Comparison of ENCODE assay signal across 8 cellular contexts in genomic region chr14:61837336-61838229, GRCh38. TPM values are rescaled to one million over a fixed set of nuclear protein-coding genes. Genes with fewer than 3 reads are reported as not detected.
DNase-seq lines count a peak whose midpoint lies in the region; ATAC-seq and TF ChIP-seq lines count a peak whose summit lies in the region.

No MANE protein-coding gene starts in this region.

- H3K9me2 ChIP-seq in HCT116 (ENCODE audit: insufficient read depth), result no peaks in the 10 kb centered on the region

- TF ChIP-seq POLR2A in HCT116 (IDR thresholded peaks at IDR 0.05; ENCODE audit: borderline replicate concordance, extremely low read depth, insufficient read depth, insufficient read length), result no peak

- intact Hi-C loops in HCT116 (cut with micrococcal nuclease), result loop anchor here (1.0 to 10.0 kb wide), 7 partner anchors 85 to 573 kb away; no protein-coding TSS in a partner anchor

- H3K4me1 Mint-ChIP-seq in activated naive CD8-positive, alpha-beta T cell treated with anti-CD3 and anti-CD28 coated beads for 36 hours, result peaks cover 11% of the 10 kb centered on the region

- H3K36me3 ChIP-seq in HCT116 (ENCODE audit: control insufficient read depth in 1 of 2, insufficient read depth in 2 of 2, low read length in 2 of 2) (no peaks in the 10 kb centered on the region), cardiac muscle cell (no peaks in the 10 kb centered on the region)

- no peaks in the 10 kb centered on the region for H4K20me1 ChIP-seq in HCT116 (ENCODE audit: insufficient read depth)

- no peaks in the 10 kb centered on the region for H3K36me3 Mint-ChIP-seq in activated naive CD8-positive, alpha-beta T cell treated with anti-CD3 and anti-CD28 coated beads for 36 hours

- H3K4me1 ChIP-seq in HCT116 (ENCODE audit: control insufficient read depth in 1 of 2, insufficient read depth in 2 of 2, low read length in 2 of 2) (no peaks in the 10 kb centered on the region), cardiac muscle cell (ENCODE audit: low read depth) (peaks cover 9% of the 10 kb centered on the region)

- H3K4me2 ChIP-seq in HCT116 (ENCODE audit: low read length), result no peak overlapping the region

- H2AFZ ChIP-seq in HCT116 (ENCODE audit: low read depth, low read length, poor library complexity, severe bottlenecking), result peak overlapping the region; percentile 85

- H3K27ac Mint-ChIP-seq in activated naive CD8-positive, alpha-beta T cell treated with anti-CD3 and anti-CD28 coated beads for 36 hours, result no peak overlapping the region

- CTCF ChIA-PET in HCT116 (lab: Charles Lee), result interaction anchor here (0.6 to 2.7 kb wide), 32 partner anchors 10 to 577 kb away, joined by 3 to 19 read pairs (median 4); partner anchors contain the start of gene SNAPC1

- TF ChIP-seq RAD21 in HCT116 (IDR thresholded peaks at IDR 0.05; ENCODE audit: low read depth), result peak; percentile 95

- H3K27me3 Mint-ChIP-seq in activated naive CD8-positive, alpha-beta T cell treated with anti-CD3 and anti-CD28 coated beads for 36 hours, result peaks cover 3% of the 10 kb centered on the region

- ATAC-seq in HCT116 (peak; percentile 98), GM21447 (IDR thresholded peaks at IDR 0.05; ENCODE audit: unreplicated experiment) (no peak)

- H3K27ac ChIP-seq in HCT116 (ENCODE audit: low read depth, low read length), result no peak overlapping the region
- H3K27ac ChIP-seq in cardiac muscle cell, result no peak overlapping the region

- no peaks in the 10 kb centered on the region for H3K9me3 ChIP-seq in HCT116 (ENCODE audit: control insufficient read depth in 1 of 2, insufficient read depth in 1 of 2, low read depth in 1 of 2, low read length in 2 of 2)
- H3K9me3 ChIP-seq in cardiac muscle cell (ENCODE audit: low read depth), result no peaks in the 10 kb centered on the region

- peaks cover 1% of the 10 kb centered on the region for H3K9me3 Mint-ChIP-seq in activated naive CD8-positive, alpha-beta T cell treated with anti-CD3 and anti-CD28 coated beads for 36 hours

- peak; percentile 78 to 96 (median 84); a peak in 5 of 6 replicates for TF ChIP-seq CTCF in HCT116 (IDR thresholded peaks at IDR 0.05 in 2 of 3, conservative IDR thresholded peaks at IDR 0.05 in 1 of 3; ENCODE audit: borderline replicate concordance in 1 of 3, insufficient read depth in 1 of 3, low read depth in 2 of 3, low read length in 2 of 3)
- TF ChIP-seq CTCF in cardiac muscle cell (IDR thresholded peaks at IDR 0.05; ENCODE audit: low read depth, low read length), result peak; percentile 88

- no peaks in the 10 kb centered on the region for H3K79me2 ChIP-seq in HCT116 (ENCODE audit: insufficient read depth, low read length)

- H3K27me3 ChIP-seq in HCT116 (ENCODE audit: insufficient read depth, low read length), result no peaks in the 10 kb centered on the region
- H3K27me3 ChIP-seq in cardiac muscle cell, result no peaks in the 10 kb centered on the region

- RAD21 ChIA-PET in HCT116 (lab: Charles Lee; ENCODE audit: low non-redundant PET in 1 of 2, low total read pairs in 2 of 2, uncharacterized antibody in 2 of 2, unreplicated experiment in 2 of 2), result interaction anchor here (0.5 to 1.3 kb wide), 8 partner anchors 24 to 1469 kb away, joined by 3 to 6 read pairs (median 4); partner anchors contain the start of gene SNAPC1 (in 1 of the 2)

- DNase-seq in GM03348 (ENCODE audit: low spot score), result peak; percentile 87
- DNase-seq in HCT116 (ENCODE audit: low read depth, low spot score), result peak; percentile 80
- peak; percentile 44 for DNase-seq in NCI-H1048 (lab: John Stamatoyannopoulos, UW)
- peak; percentile 39 for DNase-seq in SKM-1 treated with dmso at 0.1 percent for 144 hours (lab: John Stamatoyannopoulos, UW; ENCODE audit: unreplicated experiment)
- peak; percentile 69 for DNase-seq in activated naive CD8-positive, alpha-beta T cell treated with anti-CD3 and anti-CD28 coated beads for 36 hours
- DNase-seq in cardiac muscle cell (ENCODE audit: low read depth in 1 of 2, low spot score in 1 of 2), result peak; percentile 88
- peak; percentile 79 for DNase-seq in putamen (ENCODE audit: low spot score)

- H3K4me3 Mint-ChIP-seq in activated naive CD8-positive, alpha-beta T cell treated with anti-CD3 and anti-CD28 coated beads for 36 hours, result no peak overlapping the region

- no peak overlapping the region for H3K9ac ChIP-seq in HCT116 (ENCODE audit: low read length)

- H3K4me3 ChIP-seq in HCT116 (replicated peaks in 1 of 2; ENCODE audit: low read depth in 1 of 2, low read length in 2 of 2) (no peak overlapping the region), cardiac muscle cell (no peak overlapping the region)

- BruUV-seq in HCT116 (replicated peaks; lab: Mats Ljungman, UMichigan), result no TSS peak

- POLR2A ChIA-PET in HCT116 (lab: Charles Lee), result interaction anchor here (1.0 to 1.3 kb wide), 2 partner anchors 275 to 312 kb away, joined by 3 read pairs; no protein-coding TSS in a partner anchor

TF ChIP-seq in HCT116, 20 proteins besides CTCF, POLR2A, EP300 and RAD21:
- TF ChIP-seq SRF (IDR thresholded peaks at IDR 0.05; ENCODE audit: low read depth) (no peak), ZNF274 (IDR thresholded peaks at IDR 0.05; ENCODE audit: low read depth, low read length) (no peak), SP1 (IDR thresholded peaks at IDR 0.05; ENCODE audit: low read depth) (no peak), MAX (IDR thresholded peaks at IDR 0.05) (no peak), SIN3A (IDR thresholded peaks at IDR 0.05; ENCODE audit: low read depth) (no peak), EGR1 (IDR thresholded peaks at IDR 0.05; ENCODE audit: low read depth) (no peak), EZH2 (IDR thresholded peaks at IDR 0.05) (no peak)

RNA-seq across cellular contexts. Expression of gene SYT16, which starts 25.1 kb away (rescaled TPM):
- total RNA-seq in HCT116 (2021; ENCODE audit: unreplicated experiment) (not detected), cardiac muscle cell (0.07 and 0.71 TPM in 2 replicates)
- not detected in 2 replicates for polyA plus RNA-seq in HCT116 (2012)
- under 1 TPM in 1 of 2 experiments, not detected in 1; 0.14 TPM for total RNA-seq in activated naive CD8-positive, alpha-beta T cell treated with anti-CD3 and anti-CD28 coated beads for 36 hours
- 0.16 TPM in 1 of 2 replicates, not detected in the other for polyA plus RNA-seq in cardiac muscle cell
